Comparison of ENCODE assay signal across 8 cellular contexts in genomic region chr18:7038330-7038846, GRCh38.
DNase-seq lines count a peak whose midpoint lies in the region; ATAC-seq and TF ChIP-seq lines count a peak whose summit lies in the region.

No MANE protein-coding gene starts in this region.

- peak; percentile 42 to 82 (median 61) for TF ChIP-seq CTCF in gastroesophageal sphincter (IDR thresholded peaks at IDR 0.05)

- WGBS in gastroesophageal sphincter (ENCODE audit: low coverage in 1 of 2), 2 donors = 58% methylated on average over 6 of the region's 20 CpGs; no CpG with 5 or more reads in 1 of the 2 donors

- peak overlapping the region in 1 of 2 donors; percentile 32 for H3K4me3 ChIP-seq in gastroesophageal sphincter

- H3K27me3 ChIP-seq in gastroesophageal sphincter = no peaks in the 10 kb centered on the region

- no peak for TF ChIP-seq EP300 in gastroesophageal sphincter (IDR thresholded peaks at IDR 0.05)

- H3K4me1 ChIP-seq in gastroesophageal sphincter = peaks cover 0 to 5% (median 0%) of the 10 kb centered on the region in 3 donors

- TF ChIP-seq POLR2A in gastroesophageal sphincter (IDR thresholded peaks at IDR 0.05) = no peak

- ATAC-seq in gastroesophageal sphincter (peak; percentile 95), HG02852 (IDR thresholded peaks at IDR 0.05; ENCODE audit: unreplicated experiment) (no peak), HG02840 (IDR thresholded peaks at IDR 0.05; ENCODE audit: low FRiP score, unreplicated experiment) (no peak)

- H3K9me3 ChIP-seq in gastroesophageal sphincter = no peaks in the 10 kb centered on the region

- DNase-seq in COLO668 (lab: John Stamatoyannopoulos, UW; ENCODE audit: unreplicated experiment) = peak; percentile 75
- peak; percentile 32 for DNase-seq in HuH-7 (ENCODE audit: low spot score)
- DNase-seq in SK-N-DZ (ENCODE audit: low spot score) = peak; percentile 50
- DNase-seq in pulmonary artery endothelial cell (ENCODE audit: low read depth, low spot score) = peak; percentile 5
- DNase-seq in NCI-H774 (lab: John Stamatoyannopoulos, UW) = no peak

- peak overlapping the region; percentile 2 to 76 (median 58) for H3K27ac ChIP-seq in gastroesophageal sphincter

- H3K36me3 ChIP-seq in gastroesophageal sphincter = no peaks in the 10 kb centered on the region
